ENCODE assay signal across 17 cellular contexts in genomic region chr15:80912673-80913072, GRCh38.
A peak's percentile ranks its signal among the peaks of the same experiment; 100 is the strongest.
DNase-seq lines count a peak whose midpoint lies in the region; ATAC-seq, FAIRE-seq and TF ChIP-seq lines count a peak whose summit lies in the region.
"Had no signal": no experiment of that assay in that cellular context is flagged by ENCODE, and none has a peak within 500 bp of the region (broad histone marks: within the 10 kb centered on the region; RNA-seq: fewer than 3 reads in every experiment).

No MANE protein-coding gene starts in this region.

- TF ChIP-seq EP300 in HepG2 (IDR thresholded peaks at IDR 0.05; ENCODE audit: low read depth in 2 of 2, low read length in 2 of 2) = no peak
- no peak for TF ChIP-seq EP300 in HepG2 (CRISPR knock-in tag; IDR thresholded peaks at IDR 0.05; ENCODE audit: borderline replicate concordance)

- TF ChIP-seq POLR2A in HepG2 (IDR thresholded peaks at IDR 0.05; ENCODE audit: insufficient read depth in 1 of 2, low read depth in 2 of 2, low read length in 2 of 2) (no peak), right lobe of liver (IDR thresholded peaks at IDR 0.05) (no peak)

- no peak for DNase-seq in HepG2 (ENCODE audit: low spot score)
- DNase-seq in right lobe of liver = no peak
- no peak for DNase-seq in osteocyte (ENCODE audit: extremely low spot score, unreplicated experiment)
- DNase-seq in MM.1S = no peak
- no peak for DNase-seq in CD14-positive monocyte (ENCODE audit: low spot score)
- DNase-seq: CD4-positive, alpha-beta memory T cell; DMS79 treated with DMSO at 0.1 percent for 48 hours; EL; GDM1; HCEC 1CT; HFFc6; IMR-90; KG1 had no signal

- H2AFZ ChIP-seq in HepG2 (ENCODE audit: low read length) (no peak overlapping the region), MM.1S (ENCODE audit: low read length) (no peak overlapping the region)

- H3K27me3 ChIP-seq in HepG2 (ENCODE audit: control insufficient read depth in 1 of 2, insufficient read depth in 2 of 2, low read length in 2 of 2) (no peaks in the 10 kb centered on the region), right lobe of liver (no peaks in the 10 kb centered on the region), MM.1S (replicated peaks; ENCODE audit: insufficient read depth, low read length) (no peaks in the 10 kb centered on the region)
- H3K27me3 ChIP-seq: BLaER1 treated with 17β-estradiol and CSF1 and Interleukin-3, amounts not matched to agents 10 nM and 100 nM had no signal

- CTCF ChIA-PET in HepG2 (lab: Yijun Ruan, JAX; ENCODE audit: low intra/inter-chr PET ratio, low total read pairs) = no interaction called here

- in situ Hi-C loops in HepG2 (cut with HindIII; ENCODE audit: extremely low pct_ligation_motif_present, low pct_unique_long_range_greater_than_20kb) = no loop called here

- H3K9me3 ChIP-seq in HepG2 (ENCODE audit: low read length) (no peaks in the 10 kb centered on the region), right lobe of liver (no peaks in the 10 kb centered on the region), MM.1S (replicated peaks; ENCODE audit: insufficient read depth, low read length) (no peaks in the 10 kb centered on the region)

- H4K20me1 ChIP-seq in HepG2 (ENCODE audit: insufficient read depth, low read length) = no peaks in the 10 kb centered on the region; the same call in 1 of the 2 replicates
- H4K20me1 ChIP-seq in MM.1S (ENCODE audit: insufficient read depth, low read length) = no peaks in the 10 kb centered on the region
- H4K20me1 ChIP-seq: BLaER1 treated with 17β-estradiol and CSF1 and Interleukin-3, amounts not matched to agents 10 nM and 100 nM had no signal

- POLR2A ChIA-PET in HepG2 (lab: Yijun Ruan, JAX) = no interaction called here

- no peaks in the 10 kb centered on the region for H3K9me2 ChIP-seq in MM.1S (replicated peaks; ENCODE audit: insufficient read depth, low read length)

- H3K36me3 Mint-ChIP-seq in osteocyte (ENCODE audit: unreplicated experiment) = peaks cover 83% of the 10 kb centered on the region
- peaks cover 0 to 4% of the 10 kb centered on the region in 2 donors for H3K36me3 Mint-ChIP-seq in CD14-positive monocyte

- peak overlapping the region; percentile 33 for H3K27ac Mint-ChIP-seq in osteocyte (ENCODE audit: unreplicated experiment)
- H3K27ac Mint-ChIP-seq in CD14-positive monocyte = no peak overlapping the region
- H3K27ac Mint-ChIP-seq: CD4-positive, alpha-beta memory T cell; HFFc6 had no signal

- 93% methylated on average over 6 of the region's 6 CpGs for WGBS in HepG2 (ENCODE audit: low lambda C conversion rate)
- 91% methylated on average over 5 of the region's 6 CpGs for WGBS in right lobe of liver (ENCODE audit: insufficient coverage, low coverage, low lambda C conversion rate, missing lambda C conversion rate)

- H3F3A ChIP-seq in MM.1S (ENCODE audit: insufficient read depth, low read length) = no peaks in the 10 kb centered on the region

- no peak for TF ChIP-seq RAD21 in HepG2 (CRISPR knock-in tag; IDR thresholded peaks at IDR 0.05)

- H3K4me3 Mint-ChIP-seq in osteocyte (ENCODE audit: unreplicated experiment) (no peak overlapping the region), CD14-positive monocyte (no peak overlapping the region)
- H3K4me3 Mint-ChIP-seq: CD4-positive, alpha-beta memory T cell; HFFc6 had no signal

- H3K4me3 ChIP-seq in HepG2 (replicated peaks in 1 of 3; ENCODE audit: insufficient read depth in 1 of 3, low read depth in 2 of 3, low read length in 3 of 3) (no peak overlapping the region), right lobe of liver (no peak overlapping the region), MM.1S (ENCODE audit: low read length) (no peak overlapping the region)
- H3K4me3 ChIP-seq: BLaER1 treated with 17β-estradiol and CSF1 and Interleukin-3, amounts not matched to agents 10 nM and 100 nM had no signal

- H3K79me2 ChIP-seq in HepG2 (ENCODE audit: insufficient read depth, low read length) (no peaks in the 10 kb centered on the region), MM.1S (ENCODE audit: low read length) (no peaks in the 10 kb centered on the region)

- intact Hi-C loops in HepG2 (cut with micrococcal nuclease; ENCODE audit: unreplicated experiment) (no loop called here), right lobe of liver (cut with DNase I) (no loop called here), CD14-positive monocyte (cut with micrococcal nuclease) (no loop called here)

- TF ChIP-seq CTCF in HepG2 (CRISPR knock-in tag; IDR thresholded peaks at IDR 0.05) (no peak), right lobe of liver (IDR thresholded peaks at IDR 0.05) (no peak), osteocyte (IDR thresholded peaks at IDR 0.05) (no peak), MM.1S (IDR thresholded peaks at IDR 0.05; ENCODE audit: low read length) (no peak), CD14-positive monocyte (IDR thresholded peaks at IDR 0.05) (no peak)

- H3K9ac ChIP-seq in HepG2 (ENCODE audit: insufficient read depth, low read depth, low read length) (no peak overlapping the region), MM.1S (ENCODE audit: low read length) (no peak overlapping the region)
- H3K9ac ChIP-seq: BLaER1 treated with 17β-estradiol and CSF1 and Interleukin-3, amounts not matched to agents 10 nM and 100 nM had no signal

- H3K27ac ChIP-seq in HepG2 (ENCODE audit: extremely low read length, insufficient read depth, low read length) (no peak overlapping the region), right lobe of liver (no peak overlapping the region), temporal lobe (ENCODE audit: low read depth, low read length) (peak overlapping the region; percentile 34), MM.1S (ENCODE audit: low read length) (no peak overlapping the region)
- H3K27ac ChIP-seq: BLaER1 treated with 17β-estradiol and CSF1 and Interleukin-3, amounts not matched to agents 10 nM and 100 nM had no signal

- H3K36me3 ChIP-seq in HepG2 (replicated peaks in 1 of 2; ENCODE audit: control insufficient read depth in 1 of 2, insufficient read depth in 2 of 2, low read length in 2 of 2) (peaks cover 15 to 31% of the 10 kb centered on the region in 2 experiments; a peak in 4 of 5 replicates), right lobe of liver (no peaks in the 10 kb centered on the region), MM.1S (replicated peaks; ENCODE audit: insufficient read depth, low read length) (no peaks in the 10 kb centered on the region)

- BruUV-seq in HepG2 (replicated peaks; lab: Mats Ljungman, UMichigan) = no TSS peak

- ATAC-seq in HepG2 (no peak), right lobe of liver (no peak), HG02798 (IDR thresholded peaks at IDR 0.05; ENCODE audit: poor library complexity, unreplicated experiment) (no peak)

- no peaks in the 10 kb centered on the region for H3K9me3 Mint-ChIP-seq in osteocyte (ENCODE audit: unreplicated experiment)
- H3K9me3 Mint-ChIP-seq in CD14-positive monocyte = peaks cover 0 to 12% (median 2%) of the 10 kb centered on the region in 7 donors

- FAIRE-seq in HepG2 (lab: Jason Lieb, UNC) = no peak
- FAIRE-seq: GM12892 had no signal

- no peaks in the 10 kb centered on the region for H3K27me3 Mint-ChIP-seq in osteocyte (ENCODE audit: unreplicated experiment)
- peaks cover 0 to 4% (median 0%) of the 10 kb centered on the region in 3 donors for H3K27me3 Mint-ChIP-seq in CD14-positive monocyte (ENCODE audit: low read depth in 3 of 3)
- H3K27me3 Mint-ChIP-seq: CD4-positive, alpha-beta memory T cell had no signal

- peaks cover 24% of the 10 kb centered on the region for H3K4me1 ChIP-seq in HepG2 (ENCODE audit: insufficient read depth, low read length)
- H3K4me1 ChIP-seq in right lobe of liver = no peaks in the 10 kb centered on the region
- H3K4me1 ChIP-seq in MM.1S (ENCODE audit: low read length) = no peaks in the 10 kb centered on the region
- H3K4me1 ChIP-seq: BLaER1 treated with 17β-estradiol and CSF1 and Interleukin-3, amounts not matched to agents 10 nM and 100 nM had no signal

- peaks cover 4% of the 10 kb centered on the region for H3K4me1 Mint-ChIP-seq in osteocyte (ENCODE audit: unreplicated experiment)
- no peaks in the 10 kb centered on the region for H3K4me1 Mint-ChIP-seq in CD14-positive monocyte
- H3K4me1 Mint-ChIP-seq: CD4-positive, alpha-beta memory T cell had no signal

- H3K4me2 ChIP-seq in HepG2 (ENCODE audit: low read depth, low read length) = no peak overlapping the region
- no peak overlapping the region for H3K4me2 ChIP-seq in MM.1S (ENCODE audit: low read depth, low read length)
- H3K4me2 ChIP-seq: BLaER1 treated with 17β-estradiol and CSF1 and Interleukin-3, amounts not matched to agents 10 nM and 100 nM had no signal

TF ChIP-seq in HepG2, 621 proteins besides CTCF, POLR2A, EP300 and RAD21:
- TF ChIP-seq MAFF (IDR thresholded peaks at IDR 0.05; ENCODE audit: low read depth, low read length) (0 out of 2 replicates have a peak, but pooled peaks have one; percentile 43), DNMT1 (CRISPR knock-in tag; IDR thresholded peaks at IDR 0.05) (no peak), MAFK (conservative IDR thresholded peaks at IDR 0.05 in 1 of 2, IDR thresholded peaks at IDR 0.05 in 1 of 2; ENCODE audit: low read length in 2 of 2) (peak; percentile 52 to 56; a peak in 2 of 4 replicates)
